In genomic region chr1:14958249-14959215, GRCh38 we compare ENCODE assay signal across 1 cellular context.
TF ChIP-seq lines count a peak whose summit lies in the region.

No MANE protein-coding gene starts in this region.

TF ChIP-seq in GM23338, 12 proteins besides CTCF, POLR2A, EP300 and RAD21 (continued from another document):
- TF ChIP-seq, protein P1, sequence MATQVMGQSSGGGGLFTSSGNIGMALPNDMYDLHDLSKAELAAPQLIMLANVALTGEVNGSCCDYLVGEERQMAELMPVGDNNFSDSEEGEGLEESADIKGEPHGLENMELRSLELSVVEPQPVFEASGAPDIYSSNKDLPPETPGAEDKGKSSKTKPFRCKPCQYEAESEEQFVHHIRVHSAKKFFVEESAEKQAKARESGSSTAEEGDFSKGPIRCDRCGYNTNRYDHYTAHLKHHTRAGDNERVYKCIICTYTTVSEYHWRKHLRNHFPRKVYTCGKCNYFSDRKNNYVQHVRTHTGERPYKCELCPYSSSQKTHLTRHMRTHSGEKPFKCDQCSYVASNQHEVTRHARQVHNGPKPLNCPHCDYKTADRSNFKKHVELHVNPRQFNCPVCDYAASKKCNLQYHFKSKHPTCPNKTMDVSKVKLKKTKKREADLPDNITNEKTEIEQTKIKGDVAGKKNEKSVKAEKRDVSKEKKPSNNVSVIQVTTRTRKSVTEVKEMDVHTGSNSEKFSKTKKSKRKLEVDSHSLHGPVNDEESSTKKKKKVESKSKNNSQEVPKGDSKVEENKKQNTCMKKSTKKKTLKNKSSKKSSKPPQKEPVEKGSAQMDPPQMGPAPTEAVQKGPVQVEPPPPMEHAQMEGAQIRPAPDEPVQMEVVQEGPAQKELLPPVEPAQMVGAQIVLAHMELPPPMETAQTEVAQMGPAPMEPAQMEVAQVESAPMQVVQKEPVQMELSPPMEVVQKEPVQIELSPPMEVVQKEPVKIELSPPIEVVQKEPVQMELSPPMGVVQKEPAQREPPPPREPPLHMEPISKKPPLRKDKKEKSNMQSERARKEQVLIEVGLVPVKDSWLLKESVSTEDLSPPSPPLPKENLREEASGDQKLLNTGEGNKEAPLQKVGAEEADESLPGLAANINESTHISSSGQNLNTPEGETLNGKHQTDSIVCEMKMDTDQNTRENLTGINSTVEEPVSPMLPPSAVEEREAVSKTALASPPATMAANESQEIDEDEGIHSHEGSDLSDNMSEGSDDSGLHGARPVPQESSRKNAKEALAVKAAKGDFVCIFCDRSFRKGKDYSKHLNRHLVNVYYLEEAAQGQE (IDR thresholded peaks at IDR 0.05; ENCODE audit: unreplicated experiment) = no peak
- TF ChIP-seq STAT1 (IDR thresholded peaks at IDR 0.05; ENCODE audit: unreplicated experiment) (no peak), ZNF331 (CRISPR knock-in tag; IDR thresholded peaks at IDR 0.05; ENCODE audit: low read depth) (no peak), JUNB (IDR thresholded peaks at IDR 0.05; ENCODE audit: unreplicated experiment) (no peak), ETS1 (IDR thresholded peaks at IDR 0.05) (no peak), EZH2phosphoT487 (IDR thresholded peaks at IDR 0.05; ENCODE audit: unreplicated experiment) (no peak), ZNF462 (CRISPR knock-in tag; IDR thresholded peaks at IDR 0.05) (no peak), EZH2 (IDR thresholded peaks at IDR 0.05; ENCODE audit: low read depth, unreplicated experiment) (no peak), POLR2AphosphoS5 (IDR thresholded peaks at IDR 0.05; ENCODE audit: low read depth) (no peak), ZNF114 (CRISPR knock-in tag; IDR thresholded peaks at IDR 0.05) (no peak), CREB1 (CRISPR knock-in tag; IDR thresholded peaks at IDR 0.05; ENCODE audit: low read depth) (no peak)
